ENCODE assay signal across 8 cellular contexts in the genomic region with DNA sequence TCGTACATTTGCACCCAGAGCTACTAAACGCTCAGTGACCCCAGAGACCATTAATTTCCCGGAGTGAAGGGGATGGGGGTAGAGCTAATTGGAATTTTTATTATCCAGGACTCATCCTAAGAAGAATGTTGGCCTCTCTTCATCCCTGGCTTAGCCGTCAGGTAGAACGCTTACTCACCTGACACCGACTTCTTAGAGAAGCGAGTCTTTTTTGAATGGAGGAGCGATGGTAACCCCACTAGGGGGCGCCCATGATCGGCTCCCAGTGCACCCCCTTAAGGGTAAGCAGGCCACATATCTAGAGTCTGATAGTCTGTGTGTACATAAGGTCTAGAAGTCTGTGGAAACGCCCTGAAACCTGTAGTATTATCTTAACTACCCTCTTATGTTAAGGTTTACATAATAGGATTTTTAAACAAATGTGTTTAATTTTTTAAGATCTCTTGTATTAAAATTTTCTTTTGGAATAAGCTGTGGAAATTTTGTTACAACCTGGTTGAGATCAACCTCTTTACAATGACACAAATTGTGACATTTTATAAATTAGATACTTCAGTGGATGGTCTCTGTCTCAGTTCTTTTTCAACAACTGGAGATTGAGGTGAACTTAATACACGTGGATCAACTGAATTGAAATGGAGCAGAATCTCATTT.
DNase-seq lines count a peak whose midpoint lies in the region; ATAC-seq and TF ChIP-seq lines count a peak whose summit lies in the region.

No MANE protein-coding gene starts in this region.

- POLR2A ChIA-PET in GM10248 (lab: Yijun Ruan, JAX): no interaction called here

- DNase-seq in GM10248 (ENCODE audit: extremely low spot score): peak; percentile 69
- peak; percentile 24 for DNase-seq in NCI-H2029 treated with DMSO at 0.1 percent for 48 hours (lab: John Stamatoyannopoulos, UW)
- DNase-seq in activated CD4-positive, alpha-beta T cell treated with anti-CD3 and anti-CD28 coated beads for 48 hours: peak; percentile 85
- DNase-seq in effector CD4-positive, alpha-beta T cell: peak; percentile 16
- peak in 1 of 2 experiments; percentile 50 for DNase-seq in mesothelial cell of epicardium (ENCODE audit: low spot score in 2 of 2, unreplicated experiment in 2 of 2)
- DNase-seq in stimulated activated CD8-positive, alpha-beta memory T cell treated with anti-CD3 and anti-CD28 coated beads, Interleukin-7, amount 100 ng/mL, for 48 hours (ENCODE audit: extremely low read depth in 1 of 2, low read depth in 1 of 2): peak; percentile 37 to 61

- TF ChIP-seq CTCF in GM10248 (IDR thresholded peaks at IDR 0.05; ENCODE audit: control extremely low read depth, extremely low read depth, low read depth, missing control alignments) (peak; percentile 57), mesothelial cell of epicardium (IDR thresholded peaks at IDR 0.05; ENCODE audit: unreplicated experiment) (peak; percentile 38)

- ATAC-seq in GM19035 (IDR thresholded peaks at IDR 0.05; ENCODE audit: unreplicated experiment) (no peak), GM21360 (IDR thresholded peaks at IDR 0.05; ENCODE audit: unreplicated experiment) (no peak)

- no peak overlapping the region for H3K27ac Mint-ChIP-seq in mesothelial cell of epicardium

- H3K27me3 Mint-ChIP-seq in mesothelial cell of epicardium (ENCODE audit: low read depth): no peaks in the 10 kb centered on the region

- H3K9me3 Mint-ChIP-seq in mesothelial cell of epicardium: no peaks in the 10 kb centered on the region

- CTCF ChIA-PET in GM10248 (lab: Yijun Ruan, JAX): interaction anchor here (0.6 to 2.1 kb wide), 21 partner anchors 8 to 879 kb away, joined by 3 to 16 read pairs (median 3); no protein-coding TSS in a partner anchor

- no peaks in the 10 kb centered on the region for H3K4me1 Mint-ChIP-seq in mesothelial cell of epicardium

- H3K36me3 Mint-ChIP-seq in mesothelial cell of epicardium: no peaks in the 10 kb centered on the region

- H3K4me3 Mint-ChIP-seq in mesothelial cell of epicardium: no peak overlapping the region
